17 cellular contexts compared by ENCODE assay signal in the genomic region with DNA sequence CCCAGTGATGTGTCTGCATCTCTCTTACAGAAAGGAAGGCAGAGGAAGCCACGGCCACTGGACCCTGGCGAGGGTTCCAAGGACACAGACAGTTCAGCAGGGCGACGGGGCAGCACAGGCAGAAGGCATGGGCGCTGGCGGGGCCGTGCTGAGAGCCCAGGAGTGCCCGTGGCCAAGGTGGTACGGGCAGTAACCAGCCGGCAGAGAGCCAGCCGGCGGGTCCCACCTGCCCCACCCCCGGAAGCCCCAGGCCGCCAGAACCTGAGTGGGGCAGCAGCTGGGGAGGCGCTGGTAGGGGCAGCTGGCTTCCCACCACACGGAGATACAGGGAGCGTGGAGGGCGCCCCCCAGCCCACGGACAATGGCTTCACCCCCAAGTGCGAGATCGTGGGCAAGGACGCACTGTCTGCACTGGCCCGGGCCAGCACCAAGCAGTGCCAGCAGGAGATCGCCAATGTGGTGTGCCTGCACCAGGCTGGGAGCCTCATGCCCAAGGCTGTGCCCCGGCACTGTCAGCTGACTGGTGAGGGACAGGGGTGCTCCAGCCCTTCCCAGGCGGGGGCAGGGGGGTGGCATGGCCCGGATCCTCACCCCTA. TPM values are rescaled to one million over a fixed set of nuclear protein-coding genes. Genes with fewer than 3 reads are reported as not detected.
"Had no signal": no experiment of that assay in that cellular context is flagged by ENCODE, and none has a peak within 500 bp of the region (broad histone marks: within the 10 kb centered on the region; RNA-seq: fewer than 3 reads in every experiment).

No MANE protein-coding gene starts in this region.

- H3K27ac Mint-ChIP-seq: stimulated activated naive B cell treated with anti-CD40 and anti-IgM and Interleukin-4, amounts not matched to agents 10 μg/mL and 1 μg/mL and 100 μg/mL, for 72 hours; T-helper 1 cell treated with Interleukin-12 subunit alpha and Interleukin-12 subunit beta and Interleukin-4 antibody, amounts not matched to agents 30 μg/mL and 1 μg/mL, for 36 hours had no signal

- H3K27me3 ChIP-seq: neutrophil, spleen, transverse colon had no signal

- H3K4me1 ChIP-seq: parathyroid adenoma, transverse colon had no signal

- FAIRE-seq: bronchial epithelial cell had no signal

- H3K27me3 Mint-ChIP-seq: naive thymus-derived CD4-positive, alpha-beta T cell; stimulated activated naive B cell treated with anti-CD40 and anti-IgM and Interleukin-4, amounts not matched to agents 10 μg/mL and 1 μg/mL and 100 μg/mL, for 72 hours had no signal

- H3K9me3 ChIP-seq: neutrophil, spleen, transverse colon had no signal

- ATAC-seq: activated CD4-positive, CD25-positive, alpha-beta regulatory T cell treated with anti-CD3 and anti-CD28 coated beads, Interleukin-2, amount 50 U/mL, for 24 hours; naive thymus-derived CD4-positive, alpha-beta T cell; stimulated activated naive B cell treated with anti-CD40 and anti-IgM and Interleukin-4, amounts not matched to agents 10 μg/mL and 1 μg/mL and 100 μg/mL, for 72 hours had no signal

- H2AFZ ChIP-seq: parathyroid adenoma had no signal

- H3K9ac ChIP-seq: parathyroid adenoma had no signal

- H3K27ac ChIP-seq: neutrophil, parathyroid adenoma, spleen, transverse colon had no signal

- H3K4me3 Mint-ChIP-seq: immature natural killer cell; naive thymus-derived CD4-positive, alpha-beta T cell; stimulated activated naive B cell treated with anti-CD40 and anti-IgM and Interleukin-4, amounts not matched to agents 10 μg/mL and 1 μg/mL and 100 μg/mL, for 72 hours; T-helper 1 cell treated with Interleukin-12 subunit alpha and Interleukin-12 subunit beta and Interleukin-4 antibody, amounts not matched to agents 30 μg/mL and 1 μg/mL, for 36 hours had no signal

- DNase-seq: activated CD4-positive, alpha-beta T cell treated with anti-CD3 and anti-CD28 coated beads, Interleukin-2, amount 50 U/mL, for 1 hour; activated naive CD4-positive, alpha-beta T cell treated with anti-CD3 and anti-CD28 coated beads, Interleukin-2, amount 50 U/mL, for 16 hours; cerebellar nuclear complex; effector CD4-positive, alpha-beta T cell; immature natural killer cell; mesenchymal stem cell; naive thymus-derived CD4-positive, alpha-beta T cell; spleen; stimulated activated CD4-positive, alpha-beta T cell treated with anti-CD3 and anti-CD28 coated beads, Interleukin-4, amount 100 ng/mL, for 4 hours; stimulated activated naive B cell treated with anti-CD40 and anti-IgM and Interleukin-4, amounts not matched to agents 10 μg/mL and 1 μg/mL and 100 μg/mL, for 72 hours; substantia nigra; transverse colon had no signal

- H3K4me3 ChIP-seq: spleen, transverse colon had no signal

- H3K9me3 Mint-ChIP-seq: immature natural killer cell; stimulated activated naive B cell treated with anti-CD40 and anti-IgM and Interleukin-4, amounts not matched to agents 10 μg/mL and 1 μg/mL and 100 μg/mL, for 72 hours; T-helper 1 cell treated with Interleukin-12 subunit alpha and Interleukin-12 subunit beta and Interleukin-4 antibody, amounts not matched to agents 30 μg/mL and 1 μg/mL, for 36 hours had no signal

RNA-seq across cellular contexts. Expression of a gene that starts 19.3 kb away (rescaled TPM):
- polyA plus RNA-seq: naive thymus-derived CD4-positive, alpha-beta T cell had no signal
